8 cellular contexts compared by ENCODE assay signal in the genomic region with DNA sequence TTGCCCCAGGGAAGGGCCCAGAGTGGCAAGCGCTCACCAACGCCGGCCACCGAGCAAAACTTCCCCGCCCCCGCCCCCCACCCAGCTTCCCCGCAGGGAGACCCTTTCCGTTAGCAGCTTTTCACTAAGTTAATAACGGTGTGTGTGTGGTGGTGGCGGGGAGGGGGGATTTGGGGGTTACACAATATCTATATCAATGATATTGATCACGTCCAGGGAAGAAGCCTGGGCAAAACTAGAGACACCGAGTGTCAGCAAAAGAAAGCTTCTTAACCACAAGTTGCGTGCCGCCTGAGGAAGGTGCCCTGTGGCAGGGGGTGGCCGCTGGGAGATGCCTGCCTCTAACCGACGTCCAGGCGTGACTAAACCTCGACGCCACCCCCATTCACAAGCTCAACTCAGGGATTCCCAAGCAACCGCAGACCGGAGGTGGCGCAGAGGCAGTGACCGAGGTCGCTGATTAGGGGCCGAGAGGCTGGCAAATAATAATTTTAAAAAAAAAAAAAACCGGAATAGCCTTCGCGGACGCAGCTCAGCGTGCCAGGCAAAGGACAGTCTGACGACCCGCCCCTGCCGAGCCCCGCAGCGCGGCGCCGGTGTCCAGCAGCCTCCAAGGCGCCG.
DNase-seq lines count a peak whose midpoint lies in the region; ATAC-seq and TF ChIP-seq lines count a peak whose summit lies in the region.

No MANE protein-coding gene starts in this region.

- CTCF ChIA-PET in activated CD8-positive, alpha-beta T cell treated with anti-CD3 and anti-CD28 coated beads for 36 hours (lab: Charles Lee), result interaction anchor here (1.0 to 4.2 kb wide), 5 partner anchors 11 to 879 kb away, joined by 3 to 33 read pairs (median 3); no protein-coding TSS in a partner anchor

- TF ChIP-seq POLR2A in upper lobe of left lung (IDR thresholded peaks at IDR 0.05), result no peak

- peaks cover 3% of the 10 kb centered on the region for H3K36me3 Mint-ChIP-seq in activated CD8-positive, alpha-beta T cell treated with anti-CD3 and anti-CD28 coated beads for 36 hours (ENCODE audit: low read depth)

- intact Hi-C loops in activated CD8-positive, alpha-beta T cell treated with anti-CD3 and anti-CD28 coated beads for 36 hours (cut with micrococcal nuclease), result no loop called here

- H3K4me3 Mint-ChIP-seq in activated CD8-positive, alpha-beta T cell treated with anti-CD3 and anti-CD28 coated beads for 36 hours, result no peak overlapping the region

- H3K27me3 ChIP-seq in upper lobe of left lung, result peaks cover 0 to 49% (median 21%) of the 10 kb centered on the region in 4 donors

- H3K27ac Mint-ChIP-seq in activated CD8-positive, alpha-beta T cell treated with anti-CD3 and anti-CD28 coated beads for 36 hours, result no peak overlapping the region

- H3K9me3 ChIP-seq in upper lobe of left lung, result no peaks in the 10 kb centered on the region

- DNase-seq in NCI-H524 (lab: John Stamatoyannopoulos, UW) (peak; percentile 47 to 65), NCI-H524 treated with DMSO at 0.1 percent for 48 hours (lab: John Stamatoyannopoulos, UW) (no peak), inferior parietal cortex (ENCODE audit: extremely low spot score) (peak; percentile 62), upper lobe of left lung (peak in 1 of 2 donors; percentile 47), hepatic stellate cell (ENCODE audit: low spot score) (no peak)
- DNase-seq in Jurkat, Clone E6-1 (ENCODE audit: low read depth, low spot score), result no peak
- peak; percentile 45 for DNase-seq in activated CD8-positive, alpha-beta T cell treated with anti-CD3 and anti-CD28 coated beads for 36 hours

- POLR2A ChIA-PET in activated CD8-positive, alpha-beta T cell treated with anti-CD3 and anti-CD28 coated beads for 36 hours (lab: Charles Lee), result no interaction called here

- H3K27ac ChIP-seq in upper lobe of left lung, result no peak overlapping the region

- H3K4me1 ChIP-seq in upper lobe of left lung, result peaks cover 11 to 21% (median 14%) of the 10 kb centered on the region in 4 donors

- TF ChIP-seq CTCF in activated CD8-positive, alpha-beta T cell treated with anti-CD3 and anti-CD28 coated beads for 36 hours (IDR thresholded peaks at IDR 0.05), result no peak
- no peak for TF ChIP-seq CTCF in upper lobe of left lung (IDR thresholded peaks at IDR 0.05)

- TF ChIP-seq EP300 in upper lobe of left lung (IDR thresholded peaks at IDR 0.05), result no peak

- peaks cover 5% of the 10 kb centered on the region for H3K9me3 Mint-ChIP-seq in activated CD8-positive, alpha-beta T cell treated with anti-CD3 and anti-CD28 coated beads for 36 hours

- H3K36me3 ChIP-seq in upper lobe of left lung, result no peaks in the 10 kb centered on the region

- H3K4me3 ChIP-seq in Jurkat, Clone E6-1 (ENCODE audit: low read length), result peak overlapping the region; percentile 39
- H3K4me3 ChIP-seq in upper lobe of left lung, result peak overlapping the region in 3 of 4 donors; percentile 29 to 38 (median 37)

- peaks cover 57% of the 10 kb centered on the region for H3K27me3 Mint-ChIP-seq in activated CD8-positive, alpha-beta T cell treated with anti-CD3 and anti-CD28 coated beads for 36 hours

- H3K4me1 Mint-ChIP-seq in activated CD8-positive, alpha-beta T cell treated with anti-CD3 and anti-CD28 coated beads for 36 hours (ENCODE audit: low read depth), result peaks cover 12% of the 10 kb centered on the region

- ATAC-seq in GM21737 (IDR thresholded peaks at IDR 0.05; ENCODE audit: unreplicated experiment), result peak; percentile 34
- ATAC-seq in activated CD8-positive, alpha-beta T cell treated with anti-CD3 and anti-CD28 coated beads for 36 hours, result peak; percentile 34
- ATAC-seq in upper lobe of left lung (ENCODE audit: low FRiP score in 2 of 2), result peak in 1 of 2 donors; percentile 56

- WGBS in upper lobe of left lung, 2 donors, result 3 to 7% methylated on average over 23 to 24 of the region's 41 CpGs

Comparison
In these comparisons a context has a peak if more than half of its experiments do, and no peak if none do; other contexts are left out.
1. DNase-seq: peak in NCI-H524 (2 of 2), activated CD8-positive, alpha-beta T cell treated with anti-CD3 and anti-CD28 coated beads for 36 hours (single experiment) and inferior parietal cortex (single experiment); none in NCI-H524 treated with DMSO at 0.1 percent for 48 hours (single experiment), Jurkat, Clone E6-1 (single experiment) and hepatic stellate cell (single experiment).